ENCODE assay signal across 14 cellular contexts in the genomic region with DNA sequence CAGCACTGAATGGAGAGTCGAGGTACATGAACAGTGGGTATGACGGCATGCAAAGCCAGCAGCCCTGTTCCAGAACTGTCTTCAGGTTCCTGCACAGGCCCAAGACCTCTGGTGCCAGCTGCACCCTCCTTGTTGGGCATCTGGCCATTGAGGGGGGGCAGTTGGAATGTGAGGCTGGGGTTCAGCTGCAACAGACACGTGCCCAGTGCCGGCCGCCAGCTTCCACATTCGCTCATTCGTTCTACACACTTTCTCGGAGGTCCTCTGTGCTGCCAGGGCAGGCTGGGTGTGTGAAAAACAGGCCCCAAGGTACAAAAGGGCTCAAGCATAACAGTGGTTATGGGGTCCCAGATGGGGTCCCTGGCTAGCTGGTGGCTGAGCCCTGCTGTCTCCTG. TPM values are rescaled to one million over a fixed set of nuclear protein-coding genes. Genes with fewer than 3 reads are reported as not detected.
A peak's percentile ranks its signal among the peaks of the same experiment; 100 is the strongest.
DNase-seq lines count a peak whose midpoint lies in the region; TF ChIP-seq lines count a peak whose summit lies in the region.
"Had no signal": no experiment of that assay in that cellular context is flagged by ENCODE, and none has a peak within 500 bp of the region (broad histone marks: within the 10 kb centered on the region; RNA-seq: fewer than 3 reads in every experiment).

No MANE protein-coding gene starts in this region.

- CTCF ChIA-PET in mammary epithelial cell (lab: Charles Lee; ENCODE audit: low non-redundant PET) = no interaction called here

- H3K79me2 ChIP-seq in mammary epithelial cell (ENCODE audit: insufficient read depth, low read length) = no peaks in the 10 kb centered on the region

- H3K27ac Mint-ChIP-seq in HFFc6 = no peak overlapping the region
- H3K27ac Mint-ChIP-seq: B cell had no signal

- no peaks in the 10 kb centered on the region for H3K36me3 ChIP-seq in transverse colon
- H3K36me3 ChIP-seq in mammary epithelial cell (ENCODE audit: insufficient read depth, low read length) = no peaks in the 10 kb centered on the region

- H3K27me3 Mint-ChIP-seq in HFFc6 (ENCODE audit: insufficient read depth) = peaks cover 17% of the 10 kb centered on the region

- H3K4me3 ChIP-seq in coronary artery (no peak overlapping the region), transverse colon (no peak overlapping the region), mammary epithelial cell (replicated peaks in 1 of 3; ENCODE audit: insufficient read depth in 1 of 3, low read depth in 2 of 3, low read length in 3 of 3) (no peak overlapping the region)

- intact Hi-C loops in transverse colon (cut with DNase I; ENCODE audit: low total_unique reads) (no loop called here), mammary epithelial cell (cut with micrococcal nuclease) (no loop called here)

- WGBS in transverse colon (ENCODE audit: low coverage in 1 of 2), 2 donors = 95% methylated on average over 8 of the region's 8 CpGs; no CpG with 5 or more reads in 1 of the 2 donors
- WGBS in mammary epithelial cell (ENCODE audit: low coverage, missing lambda C conversion rate) = 88% methylated on average over 7 of the region's 8 CpGs

- no peaks in the 10 kb centered on the region for H3K36me3 Mint-ChIP-seq in HFFc6 (ENCODE audit: low read depth)

- peak; percentile 44 for DNase-seq in activated CD8-positive, alpha-beta memory T cell treated with anti-CD3 and anti-CD28 coated beads for 24 hours
- DNase-seq in activated CD8-positive, alpha-beta memory T cell treated with anti-CD3 and anti-CD28 coated beads, Interleukin-2, amount 50 U/mL, for 4 hours = no peak
- peak; percentile 57 for DNase-seq in coronary artery (ENCODE audit: low spot score)
- peak; percentile 69 for DNase-seq in mesenteric fat pad (ENCODE audit: low spot score)
- DNase-seq in transverse colon = peak; percentile 1
- no peak for DNase-seq in HFFc6
- DNase-seq in SKM-1 (lab: John Stamatoyannopoulos, UW; ENCODE audit: unreplicated experiment) = no peak
- no peak for DNase-seq in mammary epithelial cell
- DNase-seq: 8988T, DMS 273 treated with DMSO at 0.1 percent for 48 hours, NCI-H1436, NCI-H2081 had no signal

- no peaks in the 10 kb centered on the region for H4K20me1 ChIP-seq in mammary epithelial cell (ENCODE audit: insufficient read depth, low read length)

- TF ChIP-seq CTCF in coronary artery (IDR thresholded peaks at IDR 0.05) = no peak
- no peak for TF ChIP-seq CTCF in transverse colon (IDR thresholded peaks at IDR 0.05)
- TF ChIP-seq CTCF in HFFc6 (IDR thresholded peaks at IDR 0.05) = no peak
- TF ChIP-seq CTCF in mammary epithelial cell (conservative IDR thresholded peaks at IDR 0.05 in 1 of 2, IDR thresholded peaks at IDR 0.05 in 1 of 2; ENCODE audit: extremely low read depth in 1 of 2, insufficient read depth in 1 of 2, low read depth in 1 of 2, low read length in 2 of 2) = no peak

- TF ChIP-seq POLR2A in transverse colon (IDR thresholded peaks at IDR 0.05) = no peak

- BruUV-seq in mammary epithelial cell (replicated peaks; lab: Mats Ljungman, UMichigan) = no TSS peak

- no peak overlapping the region for H2AFZ ChIP-seq in mammary epithelial cell (ENCODE audit: low read depth, low read length)

- H3K9ac ChIP-seq in mammary epithelial cell (ENCODE audit: insufficient read depth, low read length) = no peak overlapping the region

- no peak for TF ChIP-seq EP300 in transverse colon (IDR thresholded peaks at IDR 0.05; ENCODE audit: low read depth)

- H3K4me3 Mint-ChIP-seq in HFFc6 = no peak overlapping the region
- H3K4me3 Mint-ChIP-seq: B cell had no signal

- H3K9me3 Mint-ChIP-seq in HFFc6 = peaks cover 13% of the 10 kb centered on the region

- dilution Hi-C loops in mammary epithelial cell (cut with HindIII; ENCODE audit: low sequenced_read_pairs) = loop anchor here (25.0 kb wide), 1 partner anchor 482 kb away; no protein-coding TSS in a partner anchor

- in situ Hi-C loops in transverse colon (cut with MboI; ENCODE audit: low pct_ligation_motif_present in 1 of 4, low pct_unique_long_range_greater_than_20kb in 1 of 4, low sequenced_read_pairs in 3 of 4) = no loop called here
- in situ Hi-C loops in mammary epithelial cell (cut with MboI; ENCODE audit: low sequenced_read_pairs in 2 of 2) = no loop called here

- H3K27me3 ChIP-seq in transverse colon (no peaks in the 10 kb centered on the region), mammary epithelial cell (ENCODE audit: insufficient read depth, low read length) (peaks cover 6% of the 10 kb centered on the region)

- H3K4me1 Mint-ChIP-seq in HFFc6 (ENCODE audit: low read depth) = no peaks in the 10 kb centered on the region
- H3K4me1 Mint-ChIP-seq: B cell had no signal

- H3K9me3 ChIP-seq in transverse colon (no peaks in the 10 kb centered on the region), mammary epithelial cell (replicated peaks; ENCODE audit: insufficient read depth, low read length) (peaks cover 4% of the 10 kb centered on the region)

- H3K4me2 ChIP-seq in mammary epithelial cell (ENCODE audit: insufficient read depth, low read depth, low read length) = no peak overlapping the region

- no peak overlapping the region for H3K27ac ChIP-seq in coronary artery
- no peak overlapping the region for H3K27ac ChIP-seq in transverse colon
- no peak overlapping the region for H3K27ac ChIP-seq in mammary epithelial cell (ENCODE audit: insufficient read depth, low read depth, low read length)
- H3K27ac ChIP-seq: HL-60 had no signal

- no peaks in the 10 kb centered on the region for H3K4me1 ChIP-seq in transverse colon
- H3K4me1 ChIP-seq in mammary epithelial cell (ENCODE audit: insufficient read depth, low read length) = no peaks in the 10 kb centered on the region

RNA-seq across cellular contexts. Expression of gene SLC19A1, which starts 37.9 kb away (rescaled TPM):
- total RNA-seq in mesenteric fat pad = 21.7 TPM
- total RNA-seq in transverse colon = 10 to 100 TPM in 3 of 4 donors, 1 to 10 TPM in 1; 8.3 to 24.1 (median 17.3) TPM
- 10 to 100 TPM; 12.3 to 15.9 (median 14.6) TPM for total RNA-seq in HFFc6 (2021; fragmentation: NEBNext Ultra II Directional; extraction: Animal tissue kit (Norgen Biotek cat#: 25700))
- 10 to 100 TPM in 1 of 2 donors, 1 to 10 TPM in 1; 3.7 to 15.6 TPM for total RNA-seq in mammary epithelial cell
- polyA plus RNA-seq in mammary epithelial cell = 10.7 TPM
- 8.7 TPM for polyA minus RNA-seq in mammary epithelial cell

Comparison
In these comparisons a context has a peak if more than half of its experiments do, and no peak if none do; other contexts are left out.
1. DNase-seq: peak in activated CD8-positive, alpha-beta memory T cell treated with anti-CD3 and anti-CD28 coated beads for 24 hours (single experiment), coronary artery (single experiment), mesenteric fat pad (single experiment) and transverse colon (single experiment); none in activated CD8-positive, alpha-beta memory T cell treated with anti-CD3 and anti-CD28 coated beads, Interleukin-2, amount 50 U/mL, for 4 hours (single experiment), HFFc6 (single experiment), SKM-1 (single experiment) and mammary epithelial cell (single experiment).